In the genomic region with DNA sequence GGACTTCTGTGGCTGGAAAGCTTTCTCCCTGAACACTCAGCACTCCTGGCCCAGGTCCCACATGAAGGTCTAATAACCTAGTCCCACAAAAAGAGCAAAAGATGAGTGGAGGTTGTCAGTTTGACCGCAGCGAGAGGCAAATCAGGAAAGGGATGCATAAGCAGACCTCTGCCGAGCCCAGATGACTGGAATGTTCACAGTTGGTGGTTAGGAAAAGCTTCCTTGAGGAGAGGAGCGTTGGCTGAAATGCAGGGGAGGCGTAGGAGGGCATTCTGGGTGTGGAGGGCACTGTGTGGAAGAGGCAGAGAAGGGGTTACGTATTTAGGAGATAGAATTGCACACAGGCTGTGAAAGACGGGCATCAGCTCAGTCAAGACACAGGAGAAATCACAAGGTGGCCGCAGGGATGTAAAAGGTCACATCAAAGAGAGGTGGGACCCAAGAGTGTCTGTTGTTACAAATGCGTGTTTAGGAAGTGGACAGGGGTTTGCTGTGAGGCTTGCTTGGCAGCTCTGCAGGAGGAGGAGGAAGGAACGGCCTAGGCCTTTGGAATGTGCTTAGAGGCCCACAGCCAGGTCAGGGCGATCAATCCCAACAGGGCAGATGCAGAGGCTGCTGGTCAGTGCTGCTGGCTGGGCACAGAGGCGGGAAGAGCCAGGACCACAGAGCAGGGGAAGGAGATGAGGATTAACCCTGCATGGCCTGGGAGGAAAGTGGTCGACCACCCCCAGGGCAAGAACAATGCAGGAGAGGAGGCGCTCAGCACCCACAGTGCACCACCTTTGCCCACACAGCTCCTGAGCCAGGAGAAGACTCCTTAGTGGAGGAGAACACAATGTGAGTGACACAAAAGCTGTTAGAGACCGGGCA, we compare ENCODE assay signal across 22 cellular contexts.
A peak's percentile ranks its signal among the peaks of the same experiment; 100 is the strongest.
DNase-seq lines count a peak whose midpoint lies in the region; ATAC-seq and TF ChIP-seq lines count a peak whose summit lies in the region.
"Had no signal": no experiment of that assay in that cellular context is flagged by ENCODE, and none has a peak within 500 bp of the region (broad histone marks: within the 10 kb centered on the region; RNA-seq: fewer than 3 reads in every experiment).

No MANE protein-coding gene starts in this region.

- H3K4me2 ChIP-seq in neural progenitor cell = no peak overlapping the region

- H3K36me3 Mint-ChIP-seq in activated T-cell treated with anti-CD3 and anti-CD28 coated beads, Interleukin-2, amount 50 U/mL, for 24 hours (ENCODE audit: low read depth) = no peaks in the 10 kb centered on the region
- H3K36me3 Mint-ChIP-seq in neural progenitor cell = no peaks in the 10 kb centered on the region

- no peak overlapping the region for H3K9ac ChIP-seq in neural progenitor cell

- H3K4me1 Mint-ChIP-seq in activated T-cell treated with anti-CD3 and anti-CD28 coated beads, Interleukin-2, amount 50 U/mL, for 24 hours (ENCODE audit: low read depth) = no peaks in the 10 kb centered on the region
- H3K4me1 Mint-ChIP-seq in neural progenitor cell = peaks cover 18% of the 10 kb centered on the region
- H3K4me1 Mint-ChIP-seq: activated naive CD8-positive, alpha-beta T cell treated with anti-CD3 and anti-CD28 coated beads, Interleukin-2, amount 50 U/mL, for 24 hours; activated T-helper 17 cell treated with anti-CD3 and anti-CD28 coated beads, Interleukin-2, amount 50 U/mL, for 72 hours had no signal

- no peaks in the 10 kb centered on the region for H3K79me2 ChIP-seq in neural progenitor cell (ENCODE audit: low read depth)

- no peaks in the 10 kb centered on the region for H3K36me3 ChIP-seq in neural progenitor cell
- no peaks in the 10 kb centered on the region for H3K36me3 ChIP-seq in upper lobe of right lung
- H3K36me3 ChIP-seq: brain microvascular endothelial cell had no signal

- no peak for TF ChIP-seq CTCF in coronary artery (IDR thresholded peaks at IDR 0.05)
- no peak for TF ChIP-seq CTCF in neural progenitor cell (IDR thresholded peaks at IDR 0.05)
- TF ChIP-seq CTCF in upper lobe of right lung (IDR thresholded peaks at IDR 0.05) = no peak

- no peaks in the 10 kb centered on the region for H4K20me1 ChIP-seq in neural progenitor cell (ENCODE audit: low read depth)

- H2AFZ ChIP-seq in neural progenitor cell (replicated peaks) = peak overlapping the region; percentile 24

- peak overlapping the region; percentile 93 to 95 for H3K27ac ChIP-seq in coronary artery
- no peak overlapping the region for H3K27ac ChIP-seq in neural progenitor cell
- H3K27ac ChIP-seq in upper lobe of right lung = no peak overlapping the region
- H3K27ac ChIP-seq: 22Rv1, brain microvascular endothelial cell, RWPE1 had no signal

- H3K27ac Mint-ChIP-seq in activated T-cell treated with anti-CD3 and anti-CD28 coated beads, Interleukin-2, amount 50 U/mL, for 24 hours = no peak overlapping the region
- peak overlapping the region; percentile 18 for H3K27ac Mint-ChIP-seq in neural progenitor cell
- H3K27ac Mint-ChIP-seq: activated naive CD8-positive, alpha-beta T cell treated with anti-CD3 and anti-CD28 coated beads, Interleukin-2, amount 50 U/mL, for 24 hours; activated T-helper 17 cell treated with anti-CD3 and anti-CD28 coated beads, Interleukin-2, amount 50 U/mL, for 72 hours; HFFc6 had no signal

- H3F3A ChIP-seq in neural progenitor cell (ENCODE audit: low read depth) = peaks cover 13% of the 10 kb centered on the region

- intact Hi-C loops in upper lobe of right lung (cut with DNase I) = no loop called here

- no peak overlapping the region for H3K4me3 Mint-ChIP-seq in activated T-cell treated with anti-CD3 and anti-CD28 coated beads, Interleukin-2, amount 50 U/mL, for 24 hours
- no peak overlapping the region for H3K4me3 Mint-ChIP-seq in neural progenitor cell
- H3K4me3 Mint-ChIP-seq: activated naive CD8-positive, alpha-beta T cell treated with anti-CD3 and anti-CD28 coated beads, Interleukin-2, amount 50 U/mL, for 24 hours; activated T-helper 17 cell treated with anti-CD3 and anti-CD28 coated beads, Interleukin-2, amount 50 U/mL, for 72 hours; HFFc6 had no signal

- H3K27me3 Mint-ChIP-seq in activated T-cell treated with anti-CD3 and anti-CD28 coated beads, Interleukin-2, amount 50 U/mL, for 24 hours = peaks cover 3% of the 10 kb centered on the region
- H3K27me3 Mint-ChIP-seq in neural progenitor cell (ENCODE audit: insufficient read depth, low read depth) = peaks cover under 1% of the 10 kb centered on the region
- H3K27me3 Mint-ChIP-seq: activated naive CD8-positive, alpha-beta T cell treated with anti-CD3 and anti-CD28 coated beads, Interleukin-2, amount 50 U/mL, for 24 hours had no signal

- H3K27me3 ChIP-seq in neural progenitor cell = no peaks in the 10 kb centered on the region
- H3K27me3 ChIP-seq in upper lobe of right lung = no peaks in the 10 kb centered on the region
- H3K27me3 ChIP-seq: brain microvascular endothelial cell had no signal

- H3K9me3 Mint-ChIP-seq in activated T-cell treated with anti-CD3 and anti-CD28 coated beads, Interleukin-2, amount 50 U/mL, for 24 hours = no peaks in the 10 kb centered on the region
- no peaks in the 10 kb centered on the region for H3K9me3 Mint-ChIP-seq in neural progenitor cell
- H3K9me3 Mint-ChIP-seq: activated naive CD8-positive, alpha-beta T cell treated with anti-CD3 and anti-CD28 coated beads, Interleukin-2, amount 50 U/mL, for 24 hours; activated T-helper 17 cell treated with anti-CD3 and anti-CD28 coated beads, Interleukin-2, amount 50 U/mL, for 72 hours had no signal

- H3K4me3 ChIP-seq in coronary artery (no peak overlapping the region), neural progenitor cell (no peak overlapping the region), upper lobe of right lung (no peak overlapping the region)
- H3K4me3 ChIP-seq: lung had no signal

- H3K9me3 ChIP-seq in neural progenitor cell (ENCODE audit: low read depth) = no peaks in the 10 kb centered on the region
- no peaks in the 10 kb centered on the region for H3K9me3 ChIP-seq in upper lobe of right lung

- ATAC-seq in upper lobe of right lung (no peak), GM18870 (IDR thresholded peaks at IDR 0.05; ENCODE audit: unreplicated experiment) (no peak)
- ATAC-seq: activated naive CD8-positive, alpha-beta T cell treated with anti-CD3 and anti-CD28 coated beads, Interleukin-2, amount 50 U/mL, for 24 hours; activated T-helper 17 cell treated with anti-CD3 and anti-CD28 coated beads, Interleukin-2, amount 50 U/mL, for 72 hours; stimulated activated naive CD8-positive, alpha-beta T cell treated with anti-CD3 and anti-CD28 coated beads, Interleukin-15, Interleukin-2, amounts not matched to agents 100 U/mL and 50 U/mL, for 24 hours had no signal

- peak; percentile 18 for DNase-seq in activated T-cell treated with anti-CD3 and anti-CD28 coated beads, Interleukin-2, amount 50 U/mL, for 24 hours
- no peak for DNase-seq in activated T-cell treated with anti-CD3 and anti-CD28 coated beads, Interleukin-2, amount 50 U/mL, for 1 hour
- no peak for DNase-seq in coronary artery (ENCODE audit: low spot score)
- DNase-seq in neural progenitor cell (ENCODE audit: low spot score) = no peak
- DNase-seq in upper lobe of right lung = peak; percentile 41
- no peak for DNase-seq in T-helper 2 cell
- DNase-seq in islet precursor cell = no peak
- DNase-seq: activated naive CD8-positive, alpha-beta T cell treated with anti-CD3 and anti-CD28 coated beads, Interleukin-2, amount 50 U/mL, for 24 hours; AML-193; brain microvascular endothelial cell; dermis blood vessel endothelial cell; HFFc6; NCI-H1417 treated with DMSO at 0.1 percent for 48 hours; NCI-H524 treated with DMSO at 0.1 percent for 48 hours; small intestine; stimulated activated CD4-positive, alpha-beta T cell treated with anti-CD3 and anti-CD28 coated beads, Interleukin-2, amount 100 ng/mL, for 48 hours; stimulated activated naive CD8-positive, alpha-beta T cell treated with anti-CD3 and anti-CD28 coated beads, Interleukin-15, Interleukin-2, amounts not matched to agents 100 U/mL and 50 U/mL, for 24 hours had no signal

- peaks cover 16% of the 10 kb centered on the region for H3K4me1 ChIP-seq in neural progenitor cell
- peaks cover 18% of the 10 kb centered on the region for H3K4me1 ChIP-seq in upper lobe of right lung

Comparison
In these comparisons a context has a peak if more than half of its experiments do, and no peak if none do; other contexts are left out.
1. DNase-seq: peak in activated T-cell treated with anti-CD3 and anti-CD28 coated beads, Interleukin-2, amount 50 U/mL, for 24 hours (single experiment) and upper lobe of right lung (single experiment); none in activated T-cell treated with anti-CD3 and anti-CD28 coated beads, Interleukin-2, amount 50 U/mL, for 1 hour (single experiment), coronary artery (single experiment), neural progenitor cell (single experiment), T-helper 2 cell (0 of 5) and islet precursor cell (single experiment).
2. H3K27ac ChIP-seq: peak in coronary artery (2 of 2); none in neural progenitor cell (single experiment) and upper lobe of right lung (single experiment).